9 cellular contexts compared by ENCODE assay signal in the genomic region with DNA sequence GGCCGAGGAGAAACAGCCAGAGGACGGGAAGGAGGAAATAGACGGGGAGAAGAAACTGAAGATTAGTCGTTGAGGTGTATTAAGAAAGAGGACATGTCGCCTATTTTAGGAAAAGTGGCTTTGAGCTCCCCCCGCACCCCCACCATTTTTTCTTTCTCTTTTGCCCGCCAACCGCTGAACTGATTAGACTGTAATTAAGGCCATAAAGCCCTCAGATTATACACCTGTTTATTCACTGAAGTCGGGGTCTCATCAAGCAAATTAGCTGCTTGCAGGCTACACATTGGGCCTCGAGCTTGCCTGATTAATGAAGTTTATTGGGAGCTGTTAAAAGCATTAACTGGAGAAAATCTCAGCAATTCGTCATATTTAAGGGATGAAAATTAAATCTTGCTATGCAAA.
DNase-seq lines count a peak whose midpoint lies in the region; ATAC-seq and TF ChIP-seq lines count a peak whose summit lies in the region.
"Had no signal": no experiment of that assay in that cellular context is flagged by ENCODE, and none has a peak within 500 bp of the region (broad histone marks: within the 10 kb centered on the region; RNA-seq: fewer than 3 reads in every experiment).

No MANE protein-coding gene starts in this region.

- no peak overlapping the region for H3K27ac ChIP-seq in effector memory CD4-positive, alpha-beta T cell (ENCODE audit: insufficient read depth, low read length, poor library complexity, severe bottlenecking)

- DNase-seq in Calu3: no peak
- peak; percentile 42 to 46 for DNase-seq in NCI-H1930 (lab: John Stamatoyannopoulos, UW)
- no peak for DNase-seq in effector memory CD4-positive, alpha-beta T cell
- DNase-seq in osteocyte (ENCODE audit: extremely low spot score, unreplicated experiment): no peak
- no peak for DNase-seq in HCEC 1CT
- DNase-seq in middle frontal gyrus (ENCODE audit: extremely low spot score, low spot score): no peak
- no peak for DNase-seq in ACHN
- DNase-seq: activated CD4-positive, CD25-positive, alpha-beta regulatory T cell had no signal

- no peak for TF ChIP-seq CTCF in Calu3 (IDR thresholded peaks at IDR 0.05; ENCODE audit: unreplicated experiment)
- no peak for TF ChIP-seq CTCF in osteocyte (IDR thresholded peaks at IDR 0.05)

- BruUV-seq in Calu3 (replicated peaks; lab: Mats Ljungman, UMichigan): no TSS peak

- H3K27me3 ChIP-seq in effector memory CD4-positive, alpha-beta T cell (replicated peaks; ENCODE audit: control insufficient read depth, insufficient read depth, low read length, poor library complexity, severe bottlenecking): peaks cover 17% of the 10 kb centered on the region

- H3K4me3 Mint-ChIP-seq in Calu3 (ENCODE audit: low read depth, unreplicated experiment) (peak overlapping the region; percentile 98), osteocyte (ENCODE audit: unreplicated experiment) (peak overlapping the region; percentile 69)

- H3K36me3 ChIP-seq in effector memory CD4-positive, alpha-beta T cell (ENCODE audit: control insufficient read depth, insufficient read depth, low read length): no peaks in the 10 kb centered on the region

- intact Hi-C loops in Calu3 (cut with micrococcal nuclease; ENCODE audit: unreplicated experiment): no loop called here

- H3K36me3 Mint-ChIP-seq in Calu3 (ENCODE audit: insufficient read depth, unreplicated experiment) (peaks cover 23% of the 10 kb centered on the region), osteocyte (ENCODE audit: unreplicated experiment) (no peaks in the 10 kb centered on the region)

- CTCF ChIA-PET in Calu3 (lab: Charles Lee): interaction anchor here (0.6 kb wide), 1 partner anchor 650 kb away, joined by 4 read pairs; no protein-coding TSS in a partner anchor

- peaks cover 8% of the 10 kb centered on the region for H3K4me1 ChIP-seq in effector memory CD4-positive, alpha-beta T cell (ENCODE audit: control insufficient read depth, insufficient read depth, low read length, poor library complexity, severe bottlenecking)

- H3K9me3 Mint-ChIP-seq in Calu3 (ENCODE audit: low read depth, unreplicated experiment) (no peaks in the 10 kb centered on the region), osteocyte (ENCODE audit: unreplicated experiment) (no peaks in the 10 kb centered on the region)

- H3K27ac Mint-ChIP-seq in Calu3 (ENCODE audit: unreplicated experiment) (peak overlapping the region; percentile 43), osteocyte (ENCODE audit: unreplicated experiment) (no peak overlapping the region)

- peaks cover 12% of the 10 kb centered on the region for H3K4me1 Mint-ChIP-seq in Calu3 (ENCODE audit: low read depth, unreplicated experiment)
- H3K4me1 Mint-ChIP-seq in osteocyte (ENCODE audit: unreplicated experiment): peaks cover 17% of the 10 kb centered on the region

- H3K9me3 ChIP-seq in effector memory CD4-positive, alpha-beta T cell (ENCODE audit: control insufficient read depth, low read length): no peaks in the 10 kb centered on the region

- H3K4me3 ChIP-seq in effector memory CD4-positive, alpha-beta T cell (ENCODE audit: insufficient read depth, low read depth, low read length, poor library complexity, severe bottlenecking): peak overlapping the region; percentile 55

- no peak for ATAC-seq in HG03196 (IDR thresholded peaks at IDR 0.05; ENCODE audit: unreplicated experiment)

- in situ Hi-C loops in ACHN (cut with HindIII; ENCODE audit: low pct_ligation_motif_present, low pct_unique_long_range_greater_than_20kb, low sequenced_read_pairs): no loop called here

- H3K27me3 Mint-ChIP-seq in Calu3 (ENCODE audit: unreplicated experiment) (peaks cover 39% of the 10 kb centered on the region), osteocyte (ENCODE audit: unreplicated experiment) (peaks cover 68% of the 10 kb centered on the region)

Comparison
In these comparisons a context has a peak if more than half of its experiments do, and no peak if none do; other contexts are left out.
1. DNase-seq: peak in NCI-H1930 (2 of 2); none in Calu3 (single experiment), effector memory CD4-positive, alpha-beta T cell (0 of 3), osteocyte (single experiment), HCEC 1CT (single experiment), middle frontal gyrus (single experiment) and ACHN (single experiment).